Comparison of ENCODE assay signal across 11 cellular contexts in genomic region chr3:157066335-157067071, GRCh38.
A peak's percentile ranks its signal among the peaks of the same experiment; 100 is the strongest.
DNase-seq lines count a peak whose midpoint lies in the region; ATAC-seq, FAIRE-seq and TF ChIP-seq lines count a peak whose summit lies in the region.
"Had no signal": no experiment of that assay in that cellular context is flagged by ENCODE, and none has a peak within 500 bp of the region (broad histone marks: within the 10 kb centered on the region; RNA-seq: fewer than 3 reads in every experiment).

No MANE protein-coding gene starts in this region.

- peaks cover 23% of the 10 kb centered on the region for H3K4me1 ChIP-seq in CD8-positive, alpha-beta memory T cell (ENCODE audit: insufficient read depth, low read length)
- H3K4me1 ChIP-seq in OCI-LY3 (ENCODE audit: low read length) (peaks cover 81% of the 10 kb centered on the region), neural progenitor cell (peaks cover 14% of the 10 kb centered on the region)

- POLR2A ChIA-PET in CD8-positive, alpha-beta memory T cell (lab: Charles Lee): interaction anchor here (0.7 to 1.4 kb wide), 7 partner anchors 23 to 511 kb away, joined by 3 to 11 read pairs (median 3); partner anchors contain the start of genes CCNL1 and SSR3
- POLR2A ChIA-PET in WTC11 (lab: Charles Lee): no interaction called here

- peak overlapping the region; percentile 43 to 95 (median 94) for H3K27ac Mint-ChIP-seq in CD8-positive, alpha-beta memory T cell
- H3K27ac Mint-ChIP-seq in neural progenitor cell (peak overlapping the region; percentile 82), WTC11 (no peak overlapping the region)
- H3K27ac Mint-ChIP-seq: activated CD4-positive, alpha-beta T cell treated with anti-CD3 and anti-CD28 coated beads for 36 hours had no signal

- FAIRE-seq in GM12891 (lab: Jason Lieb, UNC): no peak

- peak overlapping the region; percentile 72 for H2AFZ ChIP-seq in OCI-LY3 (ENCODE audit: low read depth, low read length)
- no peak overlapping the region for H2AFZ ChIP-seq in neural progenitor cell (replicated peaks)

- H3K4me1 Mint-ChIP-seq in CD8-positive, alpha-beta memory T cell: peaks cover 49 to 53% (median 53%) of the 10 kb centered on the region in 3 donors
- peaks cover 51% of the 10 kb centered on the region for H3K4me1 Mint-ChIP-seq in neural progenitor cell
- peaks cover 38% of the 10 kb centered on the region for H3K4me1 Mint-ChIP-seq in WTC11

- no peaks in the 10 kb centered on the region for H3F3A ChIP-seq in neural progenitor cell (ENCODE audit: low read depth)

- TF ChIP-seq POLR2A in GM12891 (IDR thresholded peaks at IDR 0.05; ENCODE audit: low read depth, low read length): no peak

- ATAC-seq in WTC11: no peak

- H3K27ac ChIP-seq in CD8-positive, alpha-beta memory T cell (ENCODE audit: low read depth, low read length): no peak overlapping the region
- H3K27ac ChIP-seq in OCI-LY3 (ENCODE audit: low read length) (peak overlapping the region; percentile 93), epithelial cell of prostate (peak overlapping the region; percentile 31), neural progenitor cell (no peak overlapping the region)

- H3K4me3 Mint-ChIP-seq in CD8-positive, alpha-beta memory T cell: peak overlapping the region in 6 of 7 donors; percentile 23 to 84 (median 72)
- no peak overlapping the region for H3K4me3 Mint-ChIP-seq in neural progenitor cell
- no peak overlapping the region for H3K4me3 Mint-ChIP-seq in WTC11
- H3K4me3 Mint-ChIP-seq: activated CD4-positive, alpha-beta T cell treated with anti-CD3 and anti-CD28 coated beads for 36 hours had no signal

- peak overlapping the region; percentile 51 for H3K9ac ChIP-seq in OCI-LY3 (ENCODE audit: low read length)
- H3K9ac ChIP-seq in neural progenitor cell: no peak overlapping the region

- peak overlapping the region; percentile 56 for H3K4me2 ChIP-seq in OCI-LY3 (ENCODE audit: low read length)
- H3K4me2 ChIP-seq in neural progenitor cell: no peak overlapping the region

- H4K20me1 ChIP-seq in OCI-LY3 (ENCODE audit: insufficient read depth, low read length) (no peaks in the 10 kb centered on the region), neural progenitor cell (ENCODE audit: low read depth) (no peaks in the 10 kb centered on the region)

- no peaks in the 10 kb centered on the region for H3K27me3 ChIP-seq in CD8-positive, alpha-beta memory T cell (ENCODE audit: insufficient read depth, low read length, poor library complexity, severe bottlenecking)
- H3K27me3 ChIP-seq in OCI-LY3 (ENCODE audit: low read depth, low read length) (no peaks in the 10 kb centered on the region), neural progenitor cell (peaks cover 50% of the 10 kb centered on the region)
- H3K27me3 ChIP-seq: heart right ventricle had no signal

- no peak overlapping the region for H3K4me3 ChIP-seq in CD8-positive, alpha-beta memory T cell (ENCODE audit: low read length)
- H3K4me3 ChIP-seq in OCI-LY3 (ENCODE audit: low read length): peak overlapping the region; percentile 11
- H3K4me3 ChIP-seq in neural progenitor cell: no peak overlapping the region
- H3K4me3 ChIP-seq: heart right ventricle had no signal

- no peaks in the 10 kb centered on the region for H3K36me3 ChIP-seq in CD8-positive, alpha-beta memory T cell (ENCODE audit: insufficient read depth, low read length)
- peaks cover 11% of the 10 kb centered on the region for H3K36me3 ChIP-seq in OCI-LY3 (replicated peaks; ENCODE audit: low read depth, low read length)
- no peaks in the 10 kb centered on the region for H3K36me3 ChIP-seq in neural progenitor cell
- H3K36me3 ChIP-seq: heart right ventricle had no signal

- H3K79me2 ChIP-seq in OCI-LY3 (ENCODE audit: low read length) (no peaks in the 10 kb centered on the region), neural progenitor cell (ENCODE audit: low read depth) (no peaks in the 10 kb centered on the region)

- no peaks in the 10 kb centered on the region for H3K9me3 ChIP-seq in CD8-positive, alpha-beta memory T cell (ENCODE audit: low read length)
- H3K9me3 ChIP-seq in OCI-LY3 (ENCODE audit: insufficient read depth, low read length) (no peaks in the 10 kb centered on the region), neural progenitor cell (ENCODE audit: low read depth) (no peaks in the 10 kb centered on the region)
- H3K9me3 ChIP-seq: heart right ventricle had no signal

- no peak for DNase-seq in CD8-positive, alpha-beta memory T cell
- DNase-seq in epithelial cell of prostate (ENCODE audit: low read depth, low spot score) (no peak), neural progenitor cell (ENCODE audit: low spot score) (no peak), GM12891 (ENCODE audit: insufficient read length, low spot score) (no peak), HuH-7 (ENCODE audit: low spot score) (no peak), NCI-H1417 (lab: John Stamatoyannopoulos, UW) (no peak), WTC11 (ENCODE audit: low spot score) (no peak)
- DNase-seq: heart right ventricle, OCI-M1 had no signal

- no peak; the same call in 1 of the 2 replicates for TF ChIP-seq CTCF in OCI-LY3 (IDR thresholded peaks at IDR 0.05; ENCODE audit: low read depth, low read length)
- no peak for TF ChIP-seq CTCF in neural progenitor cell (IDR thresholded peaks at IDR 0.05)
- no peak for TF ChIP-seq CTCF in WTC11 (IDR thresholded peaks at IDR 0.05)

- H3K36me3 Mint-ChIP-seq in CD8-positive, alpha-beta memory T cell: no peaks in the 10 kb centered on the region
- H3K36me3 Mint-ChIP-seq in neural progenitor cell (no peaks in the 10 kb centered on the region), WTC11 (no peaks in the 10 kb centered on the region)

- H3K9me3 Mint-ChIP-seq in CD8-positive, alpha-beta memory T cell: no peaks in the 10 kb centered on the region
- H3K9me3 Mint-ChIP-seq in neural progenitor cell (peaks cover 7% of the 10 kb centered on the region), WTC11 (no peaks in the 10 kb centered on the region)

- peaks cover 0 to 4% of the 10 kb centered on the region in 2 donors for H3K27me3 Mint-ChIP-seq in CD8-positive, alpha-beta memory T cell
- H3K27me3 Mint-ChIP-seq in neural progenitor cell (ENCODE audit: insufficient read depth, low read depth) (peaks cover 7% of the 10 kb centered on the region), WTC11 (ENCODE audit: low read depth) (peaks cover 34% of the 10 kb centered on the region)
- H3K27me3 Mint-ChIP-seq: activated CD4-positive, alpha-beta T cell treated with anti-CD3 and anti-CD28 coated beads for 36 hours had no signal

- CTCF ChIA-PET in CD8-positive, alpha-beta memory T cell (lab: Charles Lee): interaction anchor here (0.8 to 2.5 kb wide), 10 partner anchors 10 to 513 kb away, joined by 3 to 24 read pairs (median 4); no protein-coding TSS in a partner anchor
- CTCF ChIA-PET in WTC11 (lab: Charles Lee): interaction anchor here (1.0 to 1.5 kb wide), 4 partner anchors 10 to 391 kb away, joined by 3 to 4 read pairs (median 3); partner anchors contain the start of gene TIPARP

TF ChIP-seq in GM12891, 5 proteins besides CTCF, POLR2A, EP300 and RAD21:
- TF ChIP-seq TAF1 (IDR thresholded peaks at IDR 0.05; ENCODE audit: low read depth, low read length): no peak
- TF ChIP-seq SPI1 (IDR thresholded peaks at IDR 0.05; ENCODE audit: low read depth, low read length): no peak
- TF ChIP-seq POU2F2 (IDR thresholded peaks at IDR 0.05; ENCODE audit: low read depth, low read length): no peak
- TF ChIP-seq POLR2AphosphoS5 (IDR thresholded peaks at IDR 0.05; ENCODE audit: low read depth, low read length): no peak

TF ChIP-seq in WTC11, 78 proteins besides CTCF, POLR2A, EP300 and RAD21 (continues in another document):
- TF ChIP-seq, protein P1, sequence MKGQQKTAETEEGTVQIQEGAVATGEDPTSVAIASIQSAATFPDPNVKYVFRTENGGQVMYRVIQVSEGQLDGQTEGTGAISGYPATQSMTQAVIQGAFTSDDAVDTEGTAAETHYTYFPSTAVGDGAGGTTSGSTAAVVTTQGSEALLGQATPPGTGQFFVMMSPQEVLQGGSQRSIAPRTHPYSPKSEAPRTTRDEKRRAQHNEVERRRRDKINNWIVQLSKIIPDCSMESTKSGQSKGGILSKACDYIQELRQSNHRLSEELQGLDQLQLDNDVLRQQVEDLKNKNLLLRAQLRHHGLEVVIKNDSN (CRISPR knock-in tag; IDR thresholded peaks at IDR 0.05): no peak
- TF ChIP-seq NR3C1 (CRISPR knock-in tag; conservative IDR thresholded peaks at IDR 0.05; ENCODE audit: low read depth) (no peak), NR1H2 (CRISPR knock-in tag; IDR thresholded peaks at IDR 0.05) (no peak), CDX4 (CRISPR knock-in tag; IDR thresholded peaks at IDR 0.05; ENCODE audit: borderline replicate concordance) (no peak)
- TF ChIP-seq, protein P2, sequence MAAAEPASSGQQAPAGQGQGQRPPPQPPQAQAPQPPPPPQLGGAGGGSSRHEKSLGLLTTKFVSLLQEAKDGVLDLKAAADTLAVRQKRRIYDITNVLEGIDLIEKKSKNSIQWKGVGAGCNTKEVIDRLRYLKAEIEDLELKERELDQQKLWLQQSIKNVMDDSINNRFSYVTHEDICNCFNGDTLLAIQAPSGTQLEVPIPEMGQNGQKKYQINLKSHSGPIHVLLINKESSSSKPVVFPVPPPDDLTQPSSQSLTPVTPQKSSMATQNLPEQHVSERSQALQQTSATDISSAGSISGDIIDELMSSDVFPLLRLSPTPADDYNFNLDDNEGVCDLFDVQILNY (CRISPR knock-in tag; IDR thresholded peaks at IDR 0.05): no peak
- TF ChIP-seq, protein P3, sequence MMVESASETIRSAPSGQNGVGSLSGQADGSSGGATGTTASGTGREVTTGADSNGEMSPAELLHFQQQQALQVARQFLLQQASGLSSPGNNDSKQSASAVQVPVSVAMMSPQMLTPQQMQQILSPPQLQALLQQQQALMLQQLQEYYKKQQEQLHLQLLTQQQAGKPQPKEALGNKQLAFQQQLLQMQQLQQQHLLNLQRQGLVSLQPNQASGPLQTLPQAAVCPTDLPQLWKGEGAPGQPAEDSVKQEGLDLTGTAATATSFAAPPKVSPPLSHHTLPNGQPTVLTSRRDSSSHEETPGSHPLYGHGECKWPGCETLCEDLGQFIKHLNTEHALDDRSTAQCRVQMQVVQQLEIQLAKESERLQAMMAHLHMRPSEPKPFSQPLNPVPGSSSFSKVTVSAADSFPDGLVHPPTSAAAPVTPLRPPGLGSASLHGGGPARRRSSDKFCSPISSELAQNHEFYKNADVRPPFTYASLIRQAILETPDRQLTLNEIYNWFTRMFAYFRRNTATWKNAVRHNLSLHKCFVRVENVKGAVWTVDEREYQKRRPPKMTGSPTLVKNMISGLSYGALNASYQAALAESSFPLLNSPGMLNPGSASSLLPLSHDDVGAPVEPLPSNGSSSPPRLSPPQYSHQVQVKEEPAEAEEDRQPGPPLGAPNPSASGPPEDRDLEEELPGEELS (CRISPR knock-in tag; IDR thresholded peaks at IDR 0.05): no peak

Comparison
In these comparisons a context has a peak if more than half of its experiments do, and no peak if none do; other contexts are left out.
1. H3K27ac ChIP-seq: peak in OCI-LY3 (single experiment) and epithelial cell of prostate (single experiment); none in CD8-positive, alpha-beta memory T cell (single experiment) and neural progenitor cell (single experiment).
2. H3K4me3 Mint-ChIP-seq: peak in CD8-positive, alpha-beta memory T cell (6 of 7); none in neural progenitor cell (single experiment) and WTC11 (single experiment).